4 cellular contexts compared by ENCODE assay signal in genomic region chr17:7089570-7089969, GRCh38. TPM values are rescaled to one million over a fixed set of nuclear protein-coding genes. Genes with fewer than 3 reads are reported as not detected.
"Had no signal": no experiment of that assay in that cellular context is flagged by ENCODE, and none has a peak within 500 bp of the region (broad histone marks: within the 10 kb centered on the region; RNA-seq: fewer than 3 reads in every experiment).

No MANE protein-coding gene starts in this region.

RNA-seq across cellular contexts. Expression of gene CLEC10A, which starts 9.5 kb away (rescaled TPM):
- total RNA-seq: LHCN-M2, M059J, MCF 10A, NCI-H460 had no signal

RNA-seq across cellular contexts. Expression of gene ASGR2, which starts 25.1 kb away (rescaled TPM):
- total RNA-seq: LHCN-M2, M059J, MCF 10A, NCI-H460 had no signal

RNA-seq across cellular contexts. Expression of gene SLC16A11, which starts 45.7 kb away (rescaled TPM):
- total RNA-seq: M059J, MCF 10A had no signal
